Comparison of ENCODE assay signal across 2 cellular contexts in genomic region chr20:35342154-35342769, GRCh38.
TF ChIP-seq lines count a peak whose summit lies in the region.

No MANE protein-coding gene starts in this region.

TF ChIP-seq in GM12891, 5 proteins besides CTCF, POLR2A, EP300 and RAD21:
- TF ChIP-seq SPI1 (IDR thresholded peaks at IDR 0.05; ENCODE audit: low read depth, low read length) (peak; percentile 53; the same call in 1 of the 2 replicates), POU2F2 (IDR thresholded peaks at IDR 0.05; ENCODE audit: low read depth, low read length) (no peak)
TF ChIP-seq in GM12891: peak in this region for 1.

TF ChIP-seq in H1, 55 proteins besides CTCF, POLR2A, EP300 and RAD21:
- no peak for TF ChIP-seq GTF2F1 (IDR thresholded peaks at IDR 0.05; ENCODE audit: borderline replicate concordance, low read depth, low read length)
- TF ChIP-seq PHF8 (conservative IDR thresholded peaks at IDR 0.05; ENCODE audit: low read depth, low read length) = no peak
- no peak for TF ChIP-seq YY1 (IDR thresholded peaks at IDR 0.05; ENCODE audit: low read depth, low read length)
- no peak for TF ChIP-seq RFX5 (IDR thresholded peaks at IDR 0.05; ENCODE audit: borderline replicate concordance, low read depth, low read length)
- TF ChIP-seq POLR2AphosphoS5 (IDR thresholded peaks at IDR 0.05; ENCODE audit: low read depth, low read length) = no peak
- no peak for TF ChIP-seq USF2 (IDR thresholded peaks at IDR 0.05; ENCODE audit: low read length)
- no peak for TF ChIP-seq CHD2 (IDR thresholded peaks at IDR 0.05; ENCODE audit: low read length)
- no peak for TF ChIP-seq RNF2 (IDR thresholded peaks at IDR 0.05; ENCODE audit: borderline replicate concordance, low read depth, low read length, missing control alignments, poor library complexity, severe bottlenecking)
- no peak for TF ChIP-seq ATF3 (IDR thresholded peaks at IDR 0.05; ENCODE audit: insufficient read depth, low read depth, low read length)
- no peak for TF ChIP-seq TAF1 (IDR thresholded peaks at IDR 0.05; ENCODE audit: low read depth, low read length)
- no peak for TF ChIP-seq TAF7 (optimal IDR thresholded peaks at IDR 0.05; ENCODE audit: borderline replicate concordance, low read depth, low read length)
- no peak for TF ChIP-seq SRF (IDR thresholded peaks at IDR 0.05; ENCODE audit: low read depth, low read length)
- TF ChIP-seq KDM4A (IDR thresholded peaks at IDR 0.05; ENCODE audit: low read depth, low read length, severe bottlenecking) = no peak
- TF ChIP-seq FOSL1 (IDR thresholded peaks at IDR 0.05; ENCODE audit: insufficient read depth, low read depth, low read length) = no peak
- TF ChIP-seq MAX (IDR thresholded peaks at IDR 0.05) = no peak
- TF ChIP-seq ATF2 (IDR thresholded peaks at IDR 0.05; ENCODE audit: low read length) = no peak
- no peak for TF ChIP-seq CEBPB (IDR thresholded peaks at IDR 0.05; ENCODE audit: low read depth, low read length)
- no peak for TF ChIP-seq HDAC6 (IDR thresholded peaks at IDR 0.05; ENCODE audit: low read depth, low read length)
